Comparison of ENCODE assay signal across 19 cellular contexts in genomic region chr3:159894386-159894785, GRCh38. TPM values are rescaled to one million over a fixed set of nuclear protein-coding genes. Genes with fewer than 3 reads are reported as not detected.
DNase-seq lines count a peak whose midpoint lies in the region; ATAC-seq and TF ChIP-seq lines count a peak whose summit lies in the region.
"Had no signal": no experiment of that assay in that cellular context is flagged by ENCODE, and none has a peak within 500 bp of the region (broad histone marks: within the 10 kb centered on the region; RNA-seq: fewer than 3 reads in every experiment).

No MANE protein-coding gene starts in this region.

- H3K36me3 ChIP-seq in heart right ventricle, result peaks cover 0 to 83% (median 2%) of the 10 kb centered on the region in 9 donors
- H3K36me3 ChIP-seq: BLaER1, HAP-1, Peyer's patch had no signal

- WGBS in heart right ventricle, 2 donors, result 45 to 46% methylated on average over 4 of the region's 4 CpGs

- DNase-seq in heart right ventricle (no peak), Right ventricle myocardium inferior (ENCODE audit: missing footprints) (no peak), globus pallidus (ENCODE audit: low spot score) (peak; percentile 88), medulla oblongata (ENCODE audit: extremely low spot score) (peak; percentile 83), NCI-H2227 treated with DMSO at 0.1 percent for 48 hours (lab: John Stamatoyannopoulos, UW) (no peak), NCI-H526 treated with DMSO at 0.1 percent for 48 hours (lab: John Stamatoyannopoulos, UW) (no peak), cerebellum (ENCODE audit: low spot score) (no peak)
- DNase-seq: CD8-positive, alpha-beta memory T cell; DMS53; EL; GM23248; KG1; NCI-H1105 treated with DMSO at 0.1 percent for 48 hours; NCI-H1930; Peyer's patch had no signal

- intact Hi-C loops in heart right ventricle (cut with DNase I), result loop anchor here in 3 of 10 donors (5.0 kb wide), 1 partner anchor 93 kb away; the partner anchor contains the start of gene IL12A (in 3 of the 3)
- intact Hi-C loops in Right ventricle myocardium inferior (cut with DNase I), result no loop called here

- H3K9me3 ChIP-seq in heart right ventricle, result no peaks in the 10 kb centered on the region
- H3K9me3 ChIP-seq: BLaER1, HAP-1, Peyer's patch had no signal

- H3K4me1 ChIP-seq in heart right ventricle, result peaks cover 13 to 88% (median 65%) of the 10 kb centered on the region in 9 donors

- ATAC-seq in heart right ventricle, result peak in 6 of 8 donors; percentile 25 to 54 (median 44)
- ATAC-seq in Right ventricle myocardium inferior, result no peak
- no peak for ATAC-seq in HG03432 (IDR thresholded peaks at IDR 0.05; ENCODE audit: unreplicated experiment)

- peak overlapping the region in 7 of 10 donors; percentile 1 to 68 (median 37) for H3K27ac ChIP-seq in heart right ventricle
- H3K27ac ChIP-seq: BLaER1, GM23248, Peyer's patch, SK-N-MC had no signal

- no peak overlapping the region for H3K4me3 ChIP-seq in heart right ventricle
- H3K4me3 ChIP-seq: BLaER1, GM23248, HAP-1, Peyer's patch, SK-N-MC had no signal

- no peak for TF ChIP-seq CTCF in heart right ventricle (IDR thresholded peaks at IDR 0.05)

- no peaks in the 10 kb centered on the region for H3K27me3 ChIP-seq in heart right ventricle
- H3K27me3 ChIP-seq: BLaER1, Peyer's patch had no signal

RNA-seq across cellular contexts. Expression of gene SCHIP1, which starts 54.7 kb away (rescaled TPM):
- total RNA-seq in heart right ventricle (10 to 100 TPM; 35.4 to 66.2 (median 57.9) TPM), Right ventricle myocardium inferior (55.5 TPM), cerebellum (57.3 TPM)
- 10 to 100 TPM; 14.8 to 62.5 TPM for polyA plus RNA-seq in heart right ventricle
- total RNA-seq: CD8-positive, alpha-beta memory T cell had no signal
- polyA plus RNA-seq: CD8-positive, alpha-beta memory T cell had no signal

Comparison
In these comparisons a context has a peak if more than half of its experiments do, and no peak if none do; other contexts are left out.
1. ATAC-seq: peak in heart right ventricle (6 of 8); none in Right ventricle myocardium inferior (single experiment) and HG03432 (single experiment).
2. DNase-seq: peak in globus pallidus (single experiment) and medulla oblongata (single experiment); none in heart right ventricle (0 of 2), Right ventricle myocardium inferior (single experiment), NCI-H2227 treated with DMSO at 0.1 percent for 48 hours (single experiment), NCI-H526 treated with DMSO at 0.1 percent for 48 hours (single experiment) and cerebellum (single experiment).